In the genomic region with DNA sequence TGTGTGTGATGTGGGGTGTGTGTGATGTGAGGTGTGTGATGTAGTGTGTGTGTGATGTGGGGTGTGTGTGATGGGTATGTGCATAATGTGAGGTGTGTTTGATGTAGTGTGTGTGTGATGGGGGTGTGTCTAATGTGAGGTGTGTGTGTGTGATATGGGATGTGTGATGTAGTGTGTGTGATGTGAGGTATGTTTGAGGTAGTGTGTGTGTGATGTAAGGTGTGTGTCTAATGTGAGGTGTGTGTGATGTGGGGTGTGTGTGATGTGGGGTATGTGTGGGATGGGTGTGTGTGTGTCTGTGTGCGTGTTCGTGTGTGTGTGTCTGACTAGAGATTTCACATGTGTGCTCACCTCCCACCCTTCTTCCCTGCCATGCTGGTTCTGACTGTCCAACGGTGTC, we compare ENCODE assay signal across 1 cellular context.
TF ChIP-seq lines count a peak whose summit lies in the region.

No MANE protein-coding gene starts in this region.

TF ChIP-seq in H1, 55 proteins besides CTCF, POLR2A, EP300 and RAD21 (continued from another document):
- TF ChIP-seq, protein P1, sequence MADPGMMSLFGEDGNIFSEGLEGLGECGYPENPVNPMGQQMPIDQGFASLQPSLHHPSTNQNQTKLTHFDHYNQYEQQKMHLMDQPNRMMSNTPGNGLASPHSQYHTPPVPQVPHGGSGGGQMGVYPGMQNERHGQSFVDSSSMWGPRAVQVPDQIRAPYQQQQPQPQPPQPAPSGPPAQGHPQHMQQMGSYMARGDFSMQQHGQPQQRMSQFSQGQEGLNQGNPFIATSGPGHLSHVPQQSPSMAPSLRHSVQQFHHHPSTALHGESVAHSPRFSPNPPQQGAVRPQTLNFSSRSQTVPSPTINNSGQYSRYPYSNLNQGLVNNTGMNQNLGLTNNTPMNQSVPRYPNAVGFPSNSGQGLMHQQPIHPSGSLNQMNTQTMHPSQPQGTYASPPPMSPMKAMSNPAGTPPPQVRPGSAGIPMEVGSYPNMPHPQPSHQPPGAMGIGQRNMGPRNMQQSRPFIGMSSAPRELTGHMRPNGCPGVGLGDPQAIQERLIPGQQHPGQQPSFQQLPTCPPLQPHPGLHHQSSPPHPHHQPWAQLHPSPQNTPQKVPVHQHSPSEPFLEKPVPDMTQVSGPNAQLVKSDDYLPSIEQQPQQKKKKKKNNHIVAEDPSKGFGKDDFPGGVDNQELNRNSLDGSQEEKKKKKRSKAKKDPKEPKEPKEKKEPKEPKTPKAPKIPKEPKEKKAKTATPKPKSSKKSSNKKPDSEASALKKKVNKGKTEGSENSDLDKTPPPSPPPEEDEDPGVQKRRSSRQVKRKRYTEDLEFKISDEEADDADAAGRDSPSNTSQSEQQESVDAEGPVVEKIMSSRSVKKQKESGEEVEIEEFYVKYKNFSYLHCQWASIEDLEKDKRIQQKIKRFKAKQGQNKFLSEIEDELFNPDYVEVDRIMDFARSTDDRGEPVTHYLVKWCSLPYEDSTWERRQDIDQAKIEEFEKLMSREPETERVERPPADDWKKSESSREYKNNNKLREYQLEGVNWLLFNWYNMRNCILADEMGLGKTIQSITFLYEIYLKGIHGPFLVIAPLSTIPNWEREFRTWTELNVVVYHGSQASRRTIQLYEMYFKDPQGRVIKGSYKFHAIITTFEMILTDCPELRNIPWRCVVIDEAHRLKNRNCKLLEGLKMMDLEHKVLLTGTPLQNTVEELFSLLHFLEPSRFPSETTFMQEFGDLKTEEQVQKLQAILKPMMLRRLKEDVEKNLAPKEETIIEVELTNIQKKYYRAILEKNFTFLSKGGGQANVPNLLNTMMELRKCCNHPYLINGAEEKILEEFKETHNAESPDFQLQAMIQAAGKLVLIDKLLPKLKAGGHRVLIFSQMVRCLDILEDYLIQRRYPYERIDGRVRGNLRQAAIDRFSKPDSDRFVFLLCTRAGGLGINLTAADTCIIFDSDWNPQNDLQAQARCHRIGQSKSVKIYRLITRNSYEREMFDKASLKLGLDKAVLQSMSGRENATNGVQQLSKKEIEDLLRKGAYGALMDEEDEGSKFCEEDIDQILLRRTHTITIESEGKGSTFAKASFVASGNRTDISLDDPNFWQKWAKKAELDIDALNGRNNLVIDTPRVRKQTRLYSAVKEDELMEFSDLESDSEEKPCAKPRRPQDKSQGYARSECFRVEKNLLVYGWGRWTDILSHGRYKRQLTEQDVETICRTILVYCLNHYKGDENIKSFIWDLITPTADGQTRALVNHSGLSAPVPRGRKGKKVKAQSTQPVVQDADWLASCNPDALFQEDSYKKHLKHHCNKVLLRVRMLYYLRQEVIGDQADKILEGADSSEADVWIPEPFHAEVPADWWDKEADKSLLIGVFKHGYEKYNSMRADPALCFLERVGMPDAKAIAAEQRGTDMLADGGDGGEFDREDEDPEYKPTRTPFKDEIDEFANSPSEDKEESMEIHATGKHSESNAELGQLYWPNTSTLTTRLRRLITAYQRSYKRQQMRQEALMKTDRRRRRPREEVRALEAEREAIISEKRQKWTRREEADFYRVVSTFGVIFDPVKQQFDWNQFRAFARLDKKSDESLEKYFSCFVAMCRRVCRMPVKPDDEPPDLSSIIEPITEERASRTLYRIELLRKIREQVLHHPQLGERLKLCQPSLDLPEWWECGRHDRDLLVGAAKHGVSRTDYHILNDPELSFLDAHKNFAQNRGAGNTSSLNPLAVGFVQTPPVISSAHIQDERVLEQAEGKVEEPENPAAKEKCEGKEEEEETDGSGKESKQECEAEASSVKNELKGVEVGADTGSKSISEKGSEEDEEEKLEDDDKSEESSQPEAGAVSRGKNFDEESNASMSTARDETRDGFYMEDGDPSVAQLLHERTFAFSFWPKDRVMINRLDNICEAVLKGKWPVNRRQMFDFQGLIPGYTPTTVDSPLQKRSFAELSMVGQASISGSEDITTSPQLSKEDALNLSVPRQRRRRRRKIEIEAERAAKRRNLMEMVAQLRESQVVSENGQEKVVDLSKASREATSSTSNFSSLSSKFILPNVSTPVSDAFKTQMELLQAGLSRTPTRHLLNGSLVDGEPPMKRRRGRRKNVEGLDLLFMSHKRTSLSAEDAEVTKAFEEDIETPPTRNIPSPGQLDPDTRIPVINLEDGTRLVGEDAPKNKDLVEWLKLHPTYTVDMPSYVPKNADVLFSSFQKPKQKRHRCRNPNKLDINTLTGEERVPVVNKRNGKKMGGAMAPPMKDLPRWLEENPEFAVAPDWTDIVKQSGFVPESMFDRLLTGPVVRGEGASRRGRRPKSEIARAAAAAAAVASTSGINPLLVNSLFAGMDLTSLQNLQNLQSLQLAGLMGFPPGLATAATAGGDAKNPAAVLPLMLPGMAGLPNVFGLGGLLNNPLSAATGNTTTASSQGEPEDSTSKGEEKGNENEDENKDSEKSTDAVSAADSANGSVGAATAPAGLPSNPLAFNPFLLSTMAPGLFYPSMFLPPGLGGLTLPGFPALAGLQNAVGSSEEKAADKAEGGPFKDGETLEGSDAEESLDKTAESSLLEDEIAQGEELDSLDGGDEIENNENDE (IDR thresholded peaks at IDR 0.05; ENCODE audit: insufficient replicate concordance, low read length), result no peak
- TF ChIP-seq SP4 (IDR thresholded peaks at IDR 0.05; ENCODE audit: low read length) (no peak), JUND (IDR thresholded peaks at IDR 0.05; ENCODE audit: low read length) (no peak), SP1 (IDR thresholded peaks at IDR 0.05; ENCODE audit: low read depth, low read length) (no peak), BACH1 (IDR thresholded peaks at IDR 0.05; ENCODE audit: low read length) (no peak), TAF7 (optimal IDR thresholded peaks at IDR 0.05; ENCODE audit: borderline replicate concordance, low read depth, low read length) (no peak), ZNF274 (IDR thresholded peaks at IDR 0.05; ENCODE audit: borderline replicate concordance, extremely low read depth, low read length) (no peak)
